Comparison of ENCODE assay signal across 10 cellular contexts in the genomic region with DNA sequence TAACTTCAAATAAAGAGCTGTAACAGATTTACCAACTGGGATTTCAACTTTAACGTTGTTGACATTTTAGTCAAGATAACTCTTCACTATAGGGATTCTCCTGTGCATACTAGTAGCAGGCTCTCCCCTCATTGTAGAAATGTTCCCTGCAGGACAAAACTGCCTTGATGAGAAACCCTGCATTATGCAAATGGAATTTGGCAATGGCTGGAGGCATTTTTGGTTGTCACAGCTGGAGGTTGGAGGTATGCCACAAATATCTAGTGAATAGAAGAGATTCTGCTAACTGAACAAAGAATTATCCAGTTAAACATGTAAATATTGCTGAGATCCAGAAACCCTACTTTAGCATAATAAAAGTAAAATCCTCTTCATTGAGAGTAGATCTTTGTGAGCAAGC.
DNase-seq lines count a peak whose midpoint lies in the region; ATAC-seq and TF ChIP-seq lines count a peak whose summit lies in the region.
"Had no signal": no experiment of that assay in that cellular context is flagged by ENCODE, and none has a peak within 500 bp of the region (broad histone marks: within the 10 kb centered on the region; RNA-seq: fewer than 3 reads in every experiment).

No MANE protein-coding gene starts in this region.

- H3K27me3 ChIP-seq in HUES6 (ENCODE audit: control insufficient read depth, insufficient read depth, low read length) (no peaks in the 10 kb centered on the region), dorsolateral prefrontal cortex (no peaks in the 10 kb centered on the region)
- H3K27me3 ChIP-seq: upper lobe of left lung had no signal

- intact Hi-C loops in dorsolateral prefrontal cortex (cut with DNase I) = no loop called here

- H3K4me1 Mint-ChIP-seq in stimulated activated effector memory CD8-positive, alpha-beta T cell treated with anti-CD3 and anti-CD28 coated beads, Interleukin-12 subunit alpha, Interleukin-12 subunit beta, amount 100 ng/mL, for 72 hours = no peaks in the 10 kb centered on the region

- peak; percentile 87 for DNase-seq in Ammon's horn (ENCODE audit: low spot score)
- DNase-seq in dorsolateral prefrontal cortex = peak in 4 of 10 donors; percentile 41 to 65 (median 48)
- no peak for DNase-seq in stimulated activated effector memory CD8-positive, alpha-beta T cell treated with anti-CD3 and anti-CD28 coated beads, Interleukin-12 subunit alpha, Interleukin-12 subunit beta, amount 100 ng/mL, for 72 hours (ENCODE audit: low spot score in 2 of 2)
- DNase-seq in activated effector memory CD4-positive, alpha-beta T cell treated with Interleukin-2 at 50 U/mL for 16 hours = no peak
- no peak for DNase-seq in stimulated activated CD4-positive, alpha-beta T cell treated with anti-CD3 and anti-CD28 coated beads, Interleukin-4, amount 100 ng/mL, for 24 hours
- DNase-seq: stimulated activated CD4-positive, alpha-beta T cell treated with anti-CD3 and anti-CD28 coated beads, Interleukin-1b, Interleukin-23, amount 100 ng/mL, for 48 hours; upper lobe of left lung had no signal

- peak overlapping the region; percentile 46 for H3K9ac ChIP-seq in HUES6 (ENCODE audit: low read length)

- H3K4me3 ChIP-seq in HUES6 (ENCODE audit: low read depth, low read length) (peak overlapping the region; percentile 41; the same call in 1 of the 2 replicates), dorsolateral prefrontal cortex (peak overlapping the region in 29 of 59 donors; percentile 1 to 54 (median 26)), mesodermal cell (ENCODE audit: extremely low read depth, insufficient read depth, low read length, poor library complexity, severe bottlenecking) (no peak overlapping the region)
- H3K4me3 ChIP-seq: upper lobe of left lung had no signal

- H3K36me3 Mint-ChIP-seq in stimulated activated effector memory CD8-positive, alpha-beta T cell treated with anti-CD3 and anti-CD28 coated beads, Interleukin-12 subunit alpha, Interleukin-12 subunit beta, amount 100 ng/mL, for 72 hours = no peaks in the 10 kb centered on the region

- H3K27ac Mint-ChIP-seq in stimulated activated effector memory CD8-positive, alpha-beta T cell treated with anti-CD3 and anti-CD28 coated beads, Interleukin-12 subunit alpha, Interleukin-12 subunit beta, amount 100 ng/mL, for 72 hours = no peak overlapping the region

- H3K36me3 ChIP-seq in HUES6 (ENCODE audit: control insufficient read depth, insufficient read depth, low read length) (peaks cover 24% of the 10 kb centered on the region; the same call in 1 of the 2 replicates), mesodermal cell (ENCODE audit: control insufficient read depth, insufficient read depth, low read length) (no peaks in the 10 kb centered on the region)
- H3K36me3 ChIP-seq: upper lobe of left lung had no signal

- ATAC-seq in GM21786 (IDR thresholded peaks at IDR 0.05; ENCODE audit: unreplicated experiment) = no peak
- ATAC-seq in stimulated activated effector memory CD8-positive, alpha-beta T cell treated with anti-CD3 and anti-CD28 coated beads, Interleukin-12 subunit alpha, Interleukin-12 subunit beta, amount 100 ng/mL, for 72 hours = no peak

- 11 to 43% methylated on average over 1 of the region's 1 CpG for WGBS in mesodermal cell (ENCODE audit: insufficient coverage in 2 of 2), 2 experiments

- peaks cover 3% of the 10 kb centered on the region; the same call in 1 of the 2 replicates for H3K9me3 ChIP-seq in HUES6 (ENCODE audit: control insufficient read depth, insufficient read depth, low read depth, low read length)
- H3K9me3 ChIP-seq in mesodermal cell (ENCODE audit: control insufficient read depth, low read length) = no peaks in the 10 kb centered on the region
- H3K9me3 ChIP-seq: upper lobe of left lung had no signal

- H3K4me3 Mint-ChIP-seq in stimulated activated effector memory CD8-positive, alpha-beta T cell treated with anti-CD3 and anti-CD28 coated beads, Interleukin-12 subunit alpha, Interleukin-12 subunit beta, amount 100 ng/mL, for 72 hours = no peak overlapping the region

- H3K9me3 Mint-ChIP-seq in stimulated activated effector memory CD8-positive, alpha-beta T cell treated with anti-CD3 and anti-CD28 coated beads, Interleukin-12 subunit alpha, Interleukin-12 subunit beta, amount 100 ng/mL, for 72 hours = no peaks in the 10 kb centered on the region

- H3K27ac ChIP-seq in HUES6 (ENCODE audit: low read depth, low read length) (peak overlapping the region; percentile 56), dorsolateral prefrontal cortex (peak overlapping the region; percentile 2 to 99 (median 92)), mesodermal cell (ENCODE audit: low read depth, low read length, severe bottlenecking) (peak overlapping the region; percentile 16)
- H3K27ac ChIP-seq: upper lobe of left lung had no signal

- H3K4me1 ChIP-seq in HUES6 (ENCODE audit: control insufficient read depth, insufficient read depth, low read length) (peaks cover 33% of the 10 kb centered on the region), mesodermal cell (ENCODE audit: control insufficient read depth, insufficient read depth, low read length, poor library complexity, severe bottlenecking) (no peaks in the 10 kb centered on the region)

- peak in 5 of 56 donors; percentile 8 to 19 (median 10) for TF ChIP-seq CTCF in dorsolateral prefrontal cortex (IDR thresholded peaks at IDR 0.05 in 54 of 56, conservative IDR thresholded peaks at IDR 0.05 in 2 of 56; ENCODE audit: low read depth in 1 of 56, partially characterized antibody in 56 of 56)

Comparison
In these comparisons a context has a peak if more than half of its experiments do, and no peak if none do; other contexts are left out.
1. H3K27ac ChIP-seq: peak in every context shown above with its lines; median percentile 92 in dorsolateral prefrontal cortex; 56 in HUES6; 16 in mesodermal cell.